ENCODE assay signal across 3 cellular contexts in the genomic region with DNA sequence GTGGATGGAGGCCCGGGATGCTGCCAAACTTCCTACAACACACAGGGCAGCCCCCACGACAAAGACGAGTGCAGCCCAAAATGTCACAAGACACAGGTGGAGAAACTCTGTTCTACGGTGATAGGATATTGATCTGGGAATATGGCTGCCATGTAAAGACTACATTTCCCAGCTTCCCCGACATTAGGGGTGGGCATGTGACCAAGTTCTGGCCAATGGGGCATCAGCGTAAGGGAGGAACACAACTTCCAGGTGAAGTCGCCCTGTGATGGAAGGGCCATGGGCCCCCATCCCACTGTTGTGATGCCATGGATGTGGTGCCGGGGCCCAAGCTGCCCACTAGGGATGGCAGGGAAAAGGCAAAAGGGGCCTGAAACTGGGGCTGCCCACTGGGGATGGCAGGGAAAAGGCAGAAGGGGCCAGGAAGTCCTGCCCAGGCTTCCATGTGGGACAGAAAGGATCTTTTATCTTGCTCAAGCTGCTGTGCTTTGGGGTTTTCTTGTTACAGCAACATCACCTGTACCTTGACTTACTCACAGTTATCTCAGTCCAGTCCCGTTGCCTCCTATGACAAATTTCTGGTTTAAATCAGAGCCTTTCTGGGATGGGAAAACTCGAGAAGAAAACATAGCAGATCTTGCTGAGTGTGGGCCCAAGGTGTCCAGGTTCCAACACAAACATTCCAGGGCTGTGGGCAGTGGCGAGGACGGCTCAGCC.
TF ChIP-seq lines count a peak whose summit lies in the region.

No MANE protein-coding gene starts in this region.

TF ChIP-seq in A549, 52 proteins besides CTCF, POLR2A, EP300 and RAD21:
- TF ChIP-seq, protein P1, sequence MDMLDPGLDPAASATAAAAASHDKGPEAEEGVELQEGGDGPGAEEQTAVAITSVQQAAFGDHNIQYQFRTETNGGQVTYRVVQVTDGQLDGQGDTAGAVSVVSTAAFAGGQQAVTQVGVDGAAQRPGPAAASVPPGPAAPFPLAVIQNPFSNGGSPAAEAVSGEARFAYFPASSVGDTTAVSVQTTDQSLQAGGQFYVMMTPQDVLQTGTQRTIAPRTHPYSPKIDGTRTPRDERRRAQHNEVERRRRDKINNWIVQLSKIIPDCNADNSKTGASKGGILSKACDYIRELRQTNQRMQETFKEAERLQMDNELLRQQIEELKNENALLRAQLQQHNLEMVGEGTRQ (IDR thresholded peaks at IDR 0.05): peak; percentile 69
- no peak for TF ChIP-seq ZC3H11A (IDR thresholded peaks at IDR 0.05)

TF ChIP-seq in GM23338, 12 proteins besides CTCF, POLR2A, EP300 and RAD21:
- peak; percentile 73 for TF ChIP-seq ETS1 (IDR thresholded peaks at IDR 0.05)
- TF ChIP-seq REST (IDR thresholded peaks at IDR 0.05; ENCODE audit: unreplicated experiment): no peak
- TF ChIP-seq POLR2AphosphoS5 (IDR thresholded peaks at IDR 0.05; ENCODE audit: low read depth): no peak
- no peak for TF ChIP-seq EZH2 (IDR thresholded peaks at IDR 0.05; ENCODE audit: low read depth, unreplicated experiment)

TF ChIP-seq in IMR-90, 13 proteins besides CTCF, POLR2A, EP300 and RAD21:
- TF ChIP-seq CHD1 (IDR thresholded peaks at IDR 0.05; ENCODE audit: low read depth, low read length): no peak
- TF ChIP-seq MXI1 (IDR thresholded peaks at IDR 0.05; ENCODE audit: borderline replicate concordance, low read depth, low read length): no peak
- TF ChIP-seq CEBPB (IDR thresholded peaks at IDR 0.05; ENCODE audit: low read depth, low read length): no peak
- TF ChIP-seq, protein P1 (IDR thresholded peaks at IDR 0.05; ENCODE audit: low read depth, low read length): peak; percentile 85
- TF ChIP-seq MAFK (IDR thresholded peaks at IDR 0.05; ENCODE audit: low read depth, low read length): no peak
- TF ChIP-seq MAZ (IDR thresholded peaks at IDR 0.05; ENCODE audit: borderline replicate concordance, low read depth, low read length): no peak
- no peak for TF ChIP-seq SMC3 (IDR thresholded peaks at IDR 0.05; ENCODE audit: low read depth, low read length)
